Comparison of ENCODE assay signal across 9 cellular contexts in the genomic region with DNA sequence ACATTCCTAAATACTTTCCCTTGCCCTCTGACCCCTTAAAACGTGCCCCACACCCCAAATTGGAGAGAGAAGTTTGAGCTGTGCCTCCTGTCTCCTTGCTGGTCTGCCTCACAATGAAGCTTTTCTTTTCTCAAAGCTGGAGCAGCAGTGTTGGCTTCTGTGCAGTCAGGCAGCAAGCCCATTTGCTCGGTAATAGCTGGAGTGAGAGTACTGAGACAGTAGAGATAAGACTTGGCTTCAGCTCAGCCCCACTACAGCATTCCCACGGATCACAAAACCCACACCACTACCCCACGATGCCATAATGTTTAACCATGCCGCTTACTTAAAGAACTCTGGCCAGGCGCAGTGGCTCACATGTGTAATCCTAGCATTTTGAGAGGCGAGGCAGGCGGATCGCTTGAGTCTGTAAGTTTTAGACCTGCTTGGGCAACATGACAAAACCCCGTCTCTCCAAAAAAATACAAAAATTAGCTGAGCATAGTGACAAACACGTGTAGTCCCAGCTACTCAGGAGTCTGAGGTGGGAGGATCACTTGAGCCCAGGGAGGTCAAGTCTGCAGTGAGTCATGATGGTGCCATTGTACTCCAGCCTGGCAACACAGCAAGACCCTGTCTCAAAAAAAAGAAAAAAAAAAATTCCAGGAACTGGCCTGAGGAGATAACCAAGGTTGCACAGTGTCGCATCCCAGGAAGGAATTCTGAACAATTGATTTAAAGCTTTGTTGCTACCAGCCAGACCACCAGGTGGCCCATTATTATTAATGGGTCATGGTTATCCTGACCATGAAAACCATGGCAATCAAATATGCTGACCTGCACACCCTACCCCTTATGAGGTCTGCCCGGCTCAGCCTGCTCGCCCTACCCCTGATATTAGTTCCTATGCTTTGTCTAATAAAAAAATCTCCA.
DNase-seq lines count a peak whose midpoint lies in the region; ATAC-seq and TF ChIP-seq lines count a peak whose summit lies in the region.
"Had no signal": no experiment of that assay in that cellular context is flagged by ENCODE, and none has a peak within 500 bp of the region (broad histone marks: within the 10 kb centered on the region; RNA-seq: fewer than 3 reads in every experiment).

No MANE protein-coding gene starts in this region.

- POLR2A ChIA-PET in CD4-positive, alpha-beta memory T cell (lab: Charles Lee; ENCODE audit: partially characterized antibody), result interaction anchor here (0.9 to 3.1 kb wide), 7 partner anchors 21 to 145 kb away, joined by 3 to 36 read pairs (median 5); a partner anchor contains a TSS

- CTCF ChIA-PET in CD4-positive, alpha-beta memory T cell (lab: Charles Lee; ENCODE audit: partially characterized antibody), result interaction anchor here (0.7 to 8.7 kb wide), 11 partner anchors 10 to 146 kb away, joined by 3 to 97 read pairs (median 8); a partner anchor contains a TSS

- no peak for DNase-seq in CD4-positive, alpha-beta memory T cell
- DNase-seq in NCI-H2196 (lab: John Stamatoyannopoulos, UW; ENCODE audit: unreplicated experiment), result peak; percentile 36
- DNase-seq in effector memory CD4-positive, alpha-beta T cell, result no peak
- peak; percentile 51 for DNase-seq in neural progenitor cell (ENCODE audit: low spot score)
- DNase-seq in CD1c-positive myeloid dendritic cell (ENCODE audit: extremely low spot score), result no peak
- no peak for DNase-seq in AG08396 (ENCODE audit: low spot score)
- DNase-seq in HPDE6-E6E7 (ENCODE audit: extremely low spot score), result no peak

- no peak for TF ChIP-seq CTCF in neural progenitor cell (IDR thresholded peaks at IDR 0.05)

- H3K4me1 Mint-ChIP-seq in CD4-positive, alpha-beta memory T cell, result peaks cover 22 to 39% (median 32%) of the 10 kb centered on the region in 4 donors
- peaks cover 43% of the 10 kb centered on the region for H3K4me1 Mint-ChIP-seq in neural progenitor cell

- no peak for ATAC-seq in GM18907 (IDR thresholded peaks at IDR 0.05; ENCODE audit: unreplicated experiment)

- no peak overlapping the region for H2AFZ ChIP-seq in neural progenitor cell (replicated peaks)

- peak overlapping the region; percentile 81 to 99 (median 97) for H3K27ac Mint-ChIP-seq in CD4-positive, alpha-beta memory T cell
- peak overlapping the region; percentile 64 for H3K27ac Mint-ChIP-seq in neural progenitor cell
- H3K27ac Mint-ChIP-seq: stimulated activated naive CD8-positive, alpha-beta T cell treated with anti-CD3 and anti-CD28 coated beads, Interleukin-15, Interleukin-2, amounts not matched to agents 100 ng/mL and 50 ng/mL, for 24 hours had no signal

- no peaks in the 10 kb centered on the region for H3K9me3 Mint-ChIP-seq in CD4-positive, alpha-beta memory T cell
- no peaks in the 10 kb centered on the region for H3K9me3 Mint-ChIP-seq in neural progenitor cell
- H3K9me3 Mint-ChIP-seq: stimulated activated naive CD8-positive, alpha-beta T cell treated with anti-CD3 and anti-CD28 coated beads, Interleukin-15, Interleukin-2, amounts not matched to agents 100 ng/mL and 50 ng/mL, for 24 hours had no signal

- H3K4me2 ChIP-seq in neural progenitor cell, result peak overlapping the region; percentile 61

- intact Hi-C loops in CD4-positive, alpha-beta memory T cell (cut with micrococcal nuclease), result loop anchor here (10.0 kb wide), 1 partner anchor 396 kb away; no protein-coding TSS in a partner anchor

- peaks cover 34% of the 10 kb centered on the region for H3K4me1 ChIP-seq in CD4-positive, alpha-beta memory T cell (ENCODE audit: insufficient read depth, low read length)
- peaks cover 21% of the 10 kb centered on the region for H3K4me1 ChIP-seq in effector memory CD4-positive, alpha-beta T cell (ENCODE audit: control insufficient read depth, insufficient read depth, low read length, poor library complexity, severe bottlenecking)
- H3K4me1 ChIP-seq in neural progenitor cell, result peaks cover 26% of the 10 kb centered on the region

- no peak overlapping the region for H3K9ac ChIP-seq in neural progenitor cell

- no peak overlapping the region for H3K27ac ChIP-seq in CD4-positive, alpha-beta memory T cell (ENCODE audit: low read depth, low read length)
- H3K27ac ChIP-seq in effector memory CD4-positive, alpha-beta T cell (ENCODE audit: insufficient read depth, low read length, poor library complexity, severe bottlenecking), result peak overlapping the region; percentile 15
- peak overlapping the region; percentile 31 for H3K27ac ChIP-seq in neural progenitor cell

- H3K4me3 ChIP-seq in CD4-positive, alpha-beta memory T cell (ENCODE audit: low read length in 2 of 2), result no peak overlapping the region
- no peak overlapping the region for H3K4me3 ChIP-seq in effector memory CD4-positive, alpha-beta T cell (ENCODE audit: insufficient read depth, low read depth, low read length, poor library complexity, severe bottlenecking)
- H3K4me3 ChIP-seq in neural progenitor cell, result no peak overlapping the region

- H3F3A ChIP-seq in neural progenitor cell (ENCODE audit: low read depth), result peaks cover 17% of the 10 kb centered on the region

- peaks cover 4% of the 10 kb centered on the region for H4K20me1 ChIP-seq in neural progenitor cell (ENCODE audit: low read depth)

- H3K36me3 ChIP-seq in CD4-positive, alpha-beta memory T cell (ENCODE audit: insufficient read depth, low read length), result no peaks in the 10 kb centered on the region
- H3K36me3 ChIP-seq in effector memory CD4-positive, alpha-beta T cell (ENCODE audit: control insufficient read depth, insufficient read depth, low read length), result no peaks in the 10 kb centered on the region
- no peaks in the 10 kb centered on the region for H3K36me3 ChIP-seq in neural progenitor cell

- H3K27me3 ChIP-seq in CD4-positive, alpha-beta memory T cell (ENCODE audit: insufficient read depth, low read length), result no peaks in the 10 kb centered on the region
- no peaks in the 10 kb centered on the region for H3K27me3 ChIP-seq in effector memory CD4-positive, alpha-beta T cell (replicated peaks; ENCODE audit: control insufficient read depth, insufficient read depth, low read length, poor library complexity, severe bottlenecking)
- H3K27me3 ChIP-seq in neural progenitor cell, result no peaks in the 10 kb centered on the region

- H3K9me3 ChIP-seq in CD4-positive, alpha-beta memory T cell (ENCODE audit: control insufficient read depth in 1 of 2, low read length in 2 of 2), result no peaks in the 10 kb centered on the region
- no peaks in the 10 kb centered on the region for H3K9me3 ChIP-seq in effector memory CD4-positive, alpha-beta T cell (ENCODE audit: control insufficient read depth, low read length)
- no peaks in the 10 kb centered on the region for H3K9me3 ChIP-seq in neural progenitor cell (ENCODE audit: low read depth)

- no peaks in the 10 kb centered on the region for H3K79me2 ChIP-seq in neural progenitor cell (ENCODE audit: low read depth)

- no peaks in the 10 kb centered on the region for H3K36me3 Mint-ChIP-seq in CD4-positive, alpha-beta memory T cell
- no peaks in the 10 kb centered on the region for H3K36me3 Mint-ChIP-seq in neural progenitor cell

- peak overlapping the region in 2 of 8 donors; percentile 30 to 80 for H3K4me3 Mint-ChIP-seq in CD4-positive, alpha-beta memory T cell
- H3K4me3 Mint-ChIP-seq in neural progenitor cell, result peak overlapping the region; percentile 33
- H3K4me3 Mint-ChIP-seq: stimulated activated naive CD8-positive, alpha-beta T cell treated with anti-CD3 and anti-CD28 coated beads, Interleukin-15, Interleukin-2, amounts not matched to agents 100 ng/mL and 50 ng/mL, for 24 hours had no signal

- no peaks in the 10 kb centered on the region for H3K27me3 Mint-ChIP-seq in CD4-positive, alpha-beta memory T cell
- peaks cover 16% of the 10 kb centered on the region for H3K27me3 Mint-ChIP-seq in neural progenitor cell (ENCODE audit: insufficient read depth, low read depth)
- H3K27me3 Mint-ChIP-seq: stimulated activated naive CD8-positive, alpha-beta T cell treated with anti-CD3 and anti-CD28 coated beads, Interleukin-15, Interleukin-2, amounts not matched to agents 100 ng/mL and 50 ng/mL, for 24 hours had no signal

Comparison
In these comparisons a context has a peak if more than half of its experiments do, and no peak if none do; other contexts are left out.
1. DNase-seq: peak in NCI-H2196 (single experiment) and neural progenitor cell (single experiment); none in CD4-positive, alpha-beta memory T cell (0 of 5), effector memory CD4-positive, alpha-beta T cell (0 of 3), CD1c-positive myeloid dendritic cell (single experiment), AG08396 (single experiment) and HPDE6-E6E7 (single experiment).